In genomic region chr14:22099942-22100763, GRCh38 we compare ENCODE assay signal across 8 cellular contexts.
A peak's percentile ranks its signal among the peaks of the same experiment; 100 is the strongest.
DNase-seq lines count a peak whose midpoint lies in the region; ATAC-seq lines count a peak whose summit lies in the region.

No MANE protein-coding gene starts in this region.

- peak; percentile 66 for ATAC-seq in GM19043 (IDR thresholded peaks at IDR 0.05; ENCODE audit: low read depth, unreplicated experiment)
- ATAC-seq in left colon, result peak; percentile 92

- intact Hi-C loops in left colon (cut with DNase I, micrococcal nuclease), result no loop called here

- in situ Hi-C loops in T47D (cut with HindIII; ENCODE audit: low pct_unique_long_range_greater_than_20kb, low sequenced_read_pairs), result no loop called here

- DNase-seq in COLO829 (ENCODE audit: low spot score), result peak; percentile 28
- peak; percentile 14 for DNase-seq in HS-27A (ENCODE audit: low read depth)
- DNase-seq in T-helper 2 cell, result peak in 3 of 5 experiments; percentile 22 to 81 (median 41)
- peak; percentile 15 to 85 for DNase-seq in T47D (ENCODE audit: low read depth in 1 of 2, low spot score in 1 of 2)
- peak; percentile 51 to 61 for DNase-seq in left colon
- DNase-seq in stimulated activated CD4-positive, alpha-beta T cell treated with anti-CD3 and anti-CD28 coated beads, TNF-alpha, amount 100 ng/mL, for 1 hour (ENCODE audit: low read depth in 3 of 3, low spot score in 1 of 3), result peak in 2 of 3 donors; percentile 4 to 8
- no peak for DNase-seq in cerebellar nuclear complex (lab: John Stamatoyannopoulos, UW)

Comparison
In these comparisons a context has a peak if more than half of its experiments do, and no peak if none do; other contexts are left out.
1. DNase-seq: peak in COLO829 (single experiment), HS-27A (single experiment), T-helper 2 cell (3 of 5), T47D (2 of 2), left colon (2 of 2) and stimulated activated CD4-positive, alpha-beta T cell treated with anti-CD3 and anti-CD28 coated beads, TNF-alpha, amount 100 ng/mL, for 1 hour (2 of 3); none in cerebellar nuclear complex (0 of 2).